25 cellular contexts compared by ENCODE assay signal in genomic region chr3:68135145-68135544, GRCh38.
"Had no signal": no experiment of that assay in that cellular context is flagged by ENCODE, and none has a peak within 500 bp of the region (broad histone marks: within the 10 kb centered on the region; RNA-seq: fewer than 3 reads in every experiment).

No MANE protein-coding gene starts in this region.

- ATAC-seq: activated CD8-positive, alpha-beta T cell treated with anti-CD3 and anti-CD28 coated beads for 36 hours; activated T-cell treated with anti-CD3 and anti-CD28 coated beads, Interleukin-2, amount 50 U/mL, for 4 hours; mucosa of descending colon; right lobe of liver had no signal

- DNase-seq: activated CD4-positive, alpha-beta T cell treated with anti-CD3 and anti-CD28 coated beads for 1 hour; activated CD4-positive, alpha-beta T cell treated with anti-CD3 and anti-CD28 coated beads, Interleukin-2, amount 10 ng/mL, durations not matched to agents 7 days and 5 days; activated CD8-positive, alpha-beta T cell treated with anti-CD3 and anti-CD28 coated beads for 36 hours; activated naive CD4-positive, alpha-beta T cell; activated T-cell treated with anti-CD3 and anti-CD28 coated beads, Interleukin-2, amount 50 U/mL, for 4 hours; anterior cingulate cortex; cerebellar nuclear complex; colonic mucosa; effector CD8-positive, alpha-beta T cell; esophagus squamous epithelium; islet precursor cell; left ventricle myocardium inferior; mesendoderm; mucosa of descending colon; nephron progenitor cell; right lobe of liver; stimulated activated CD4-positive, alpha-beta T cell treated with anti-CD3 and anti-CD28 coated beads, Interleukin-2, amount 100 ng/mL, for 48 hours; stimulated activated naive CD4-positive, alpha-beta T cell treated with Interleukin-2 at 50 U/mL for 16 hours; T-helper 2 cell; testis; transverse colon had no signal

- H3K27ac ChIP-seq: cardiac muscle cell, colonic mucosa, epithelial cell of prostate, esophagus squamous epithelium, left ventricle myocardium inferior, neutrophil, right lobe of liver, testis, transverse colon had no signal

- H3K9me3 ChIP-seq: colonic mucosa, esophagus squamous epithelium, mucosa of descending colon, neutrophil, right lobe of liver, testis, transverse colon had no signal

- H3K4me1 ChIP-seq: colonic mucosa, esophagus squamous epithelium, left ventricle myocardium inferior, right lobe of liver, testis, transverse colon had no signal

- H3K36me3 ChIP-seq: cardiac muscle cell, colonic mucosa, esophagus squamous epithelium, left ventricle myocardium inferior, neutrophil, right lobe of liver, transverse colon had no signal

- H3K27me3 ChIP-seq: cardiac muscle cell, colonic mucosa, esophagus squamous epithelium, neutrophil, right lobe of liver, testis, transverse colon had no signal

- H3K4me3 ChIP-seq: cardiac muscle cell, colonic mucosa, esophagus squamous epithelium, left ventricle myocardium inferior, lung, mucosa of descending colon, right lobe of liver, testis, transverse colon had no signal
